8 cellular contexts compared by ENCODE assay signal in genomic region chr6:87151786-87152527, GRCh38. TPM values are rescaled to one million over a fixed set of nuclear protein-coding genes. Genes with fewer than 3 reads are reported as not detected.
DNase-seq lines count a peak whose midpoint lies in the region; ATAC-seq, FAIRE-seq and TF ChIP-seq lines count a peak whose summit lies in the region.

No MANE protein-coding gene starts in this region.

- H3K4me3 ChIP-seq in CD8-positive, alpha-beta T cell (ENCODE audit: low read depth, low read length) = peak overlapping the region; percentile 62
- H3K4me3 ChIP-seq in SK-N-MC = peak overlapping the region; percentile 83
- H3K4me3 ChIP-seq in pancreas = peak overlapping the region; percentile 29 to 57 (median 54)
- peak overlapping the region; percentile 15 to 59 (median 47) for H3K4me3 ChIP-seq in thyroid gland (replicated peaks in 1 of 3)

- H3K27ac Mint-ChIP-seq in CD8-positive, alpha-beta T cell = peak overlapping the region; percentile 91
- H3K27ac Mint-ChIP-seq in activated naive CD4-positive, alpha-beta T cell treated with anti-CD3 and anti-CD28 coated beads, Interleukin-2, amount 50 U/mL, for 72 hours = peak overlapping the region; percentile 94 to 97

- DNase-seq in CD8-positive, alpha-beta T cell = peak; percentile 40 to 84 (median 63)
- DNase-seq in HTR-8/SVneo (ENCODE audit: insufficient read length, low spot score) = peak; percentile 23
- peak; percentile 47 for DNase-seq in SK-N-MC (ENCODE audit: low read depth, low spot score)
- peak; percentile 76 to 78 for DNase-seq in activated naive CD4-positive, alpha-beta T cell treated with anti-CD3 and anti-CD28 coated beads, Interleukin-2, amount 50 U/mL, for 72 hours (ENCODE audit: low spot score in 2 of 2)
- peak; percentile 89 for DNase-seq in Right ventricle myocardium inferior (ENCODE audit: missing footprints)
- DNase-seq in pancreas = peak; percentile 47 to 84 (median 60)
- peak; percentile 58 for DNase-seq in thyroid gland

- no peaks in the 10 kb centered on the region for H3K9me3 ChIP-seq in CD8-positive, alpha-beta T cell (ENCODE audit: low read length)
- H3K9me3 ChIP-seq in SK-N-MC (ENCODE audit: low read depth, low read length) = no peaks in the 10 kb centered on the region
- H3K9me3 ChIP-seq in pancreas = no peaks in the 10 kb centered on the region
- no peaks in the 10 kb centered on the region for H3K9me3 ChIP-seq in thyroid gland

- H3K9ac ChIP-seq in SK-N-MC (ENCODE audit: insufficient read length) = peak overlapping the region; percentile 69

- peaks cover 37% of the 10 kb centered on the region for H3K4me1 ChIP-seq in CD8-positive, alpha-beta T cell (ENCODE audit: insufficient read depth, low read length)
- H3K4me1 ChIP-seq in pancreas = peaks cover 0 to 20% (median under 1%) of the 10 kb centered on the region in 3 donors
- peaks cover 11 to 18% of the 10 kb centered on the region in 2 donors for H3K4me1 ChIP-seq in thyroid gland

- H3K4me3 Mint-ChIP-seq in CD8-positive, alpha-beta T cell = peak overlapping the region; percentile 85

- intact Hi-C loops in CD8-positive, alpha-beta T cell (cut with DNase I, micrococcal nuclease) = loop anchor here (2.0 to 10.0 kb wide), 5 partner anchors 13 to 1810 kb away; partner anchors contain the start of genes RARS2 (in 1 of the 2), RNGTT (in 1 of the 2) and SLC35A1 (in 1 of the 2)
- intact Hi-C loops in Right ventricle myocardium inferior (cut with DNase I) = loop anchor here (2.0 to 10.0 kb wide), 2 partner anchors 321 to 553 kb away; partner anchors contain the start of genes AKIRIN2 and SLC35A1
- intact Hi-C loops in pancreas (cut with DNase I) = no loop called here
- intact Hi-C loops in thyroid gland (cut with DNase I) = no loop called here

- peak overlapping the region; percentile 71 for H3K27ac ChIP-seq in CD8-positive, alpha-beta T cell (ENCODE audit: low read depth, low read length)
- peak overlapping the region; percentile 85 for H3K27ac ChIP-seq in SK-N-MC
- H3K27ac ChIP-seq in pancreas = peak overlapping the region; percentile 75 to 84 (median 80)
- peak overlapping the region; percentile 48 to 88 (median 82) for H3K27ac ChIP-seq in thyroid gland

- peaks cover 41% of the 10 kb centered on the region for H3K4me1 Mint-ChIP-seq in CD8-positive, alpha-beta T cell (ENCODE audit: low read depth)

- peak in 1 of 2 donors; percentile 36 for TF ChIP-seq POLR2A in thyroid gland (IDR thresholded peaks at IDR 0.05)

- POLR2A ChIA-PET in CD8-positive, alpha-beta T cell (lab: Charles Lee) = no interaction called here

- no peaks in the 10 kb centered on the region for H3K36me3 ChIP-seq in CD8-positive, alpha-beta T cell (ENCODE audit: insufficient read depth, low read length)
- no peaks in the 10 kb centered on the region for H3K36me3 ChIP-seq in SK-N-MC (ENCODE audit: insufficient read depth, low read length)
- no peaks in the 10 kb centered on the region for H3K36me3 ChIP-seq in pancreas
- H3K36me3 ChIP-seq in thyroid gland = no peaks in the 10 kb centered on the region

- no peak for FAIRE-seq in HTR-8/SVneo (lab: Jason Lieb, UNC)
- no peak for FAIRE-seq in pancreas (lab: Jason Lieb, UNC)

- CTCF ChIA-PET in CD8-positive, alpha-beta T cell (lab: Charles Lee) = interaction anchor here (1.3 kb wide), 1 partner anchor 13 kb away, joined by 3 read pairs; no protein-coding TSS in a partner anchor

- H3K27me3 Mint-ChIP-seq in CD8-positive, alpha-beta T cell (ENCODE audit: low read depth) = no peaks in the 10 kb centered on the region

- peaks cover 15% of the 10 kb centered on the region for H3K36me3 Mint-ChIP-seq in CD8-positive, alpha-beta T cell
- peaks cover 16% of the 10 kb centered on the region in 2 donors for H3K36me3 Mint-ChIP-seq in activated naive CD4-positive, alpha-beta T cell treated with anti-CD3 and anti-CD28 coated beads, Interleukin-2, amount 50 U/mL, for 72 hours

- no peak for TF ChIP-seq CTCF in CD8-positive, alpha-beta T cell (IDR thresholded peaks at IDR 0.05)
- no peak for TF ChIP-seq CTCF in pancreas (IDR thresholded peaks at IDR 0.05)
- TF ChIP-seq CTCF in thyroid gland (IDR thresholded peaks at IDR 0.05) = peak in 1 of 6 experiments; percentile 8

- no peaks in the 10 kb centered on the region for H3K9me3 Mint-ChIP-seq in CD8-positive, alpha-beta T cell
- H3K9me3 Mint-ChIP-seq in activated naive CD4-positive, alpha-beta T cell treated with anti-CD3 and anti-CD28 coated beads, Interleukin-2, amount 50 U/mL, for 72 hours = no peaks in the 10 kb centered on the region

- peak; percentile 50 for ATAC-seq in CD8-positive, alpha-beta T cell
- ATAC-seq in GM19452 (IDR thresholded peaks at IDR 0.05; ENCODE audit: unreplicated experiment) (peak; percentile 31), Right ventricle myocardium inferior (peak; percentile 52), pancreas (peak; percentile 28 to 49 (median 44))
- peak; percentile 42 to 47 for ATAC-seq in activated naive CD4-positive, alpha-beta T cell treated with anti-CD3 and anti-CD28 coated beads, Interleukin-2, amount 50 U/mL, for 72 hours

- 2% methylated on average over 72 of the region's 72 CpGs for WGBS in pancreas, 2 donors
- WGBS in thyroid gland, 2 donors = 1 to 8% methylated on average over 10 to 18 of the region's 72 CpGs

- no peaks in the 10 kb centered on the region for H3K27me3 ChIP-seq in CD8-positive, alpha-beta T cell (ENCODE audit: insufficient read depth, low read length)
- H3K27me3 ChIP-seq in pancreas (no peaks in the 10 kb centered on the region), thyroid gland (no peaks in the 10 kb centered on the region)

RNA-seq across cellular contexts. Expression of gene ZNF292, which starts 3.4 kb away (rescaled TPM):
- total RNA-seq in CD8-positive, alpha-beta T cell = 10 to 100 TPM; 82.6 to 87.6 TPM
- 10 to 100 TPM; 57.0 to 100.0 TPM for total RNA-seq in activated naive CD4-positive, alpha-beta T cell treated with anti-CD3 and anti-CD28 coated beads, Interleukin-2, amount 50 U/mL, for 72 hours
- total RNA-seq in Right ventricle myocardium inferior (35.0 TPM), pancreas (10 to 100 TPM; 14.8 to 28.5 (median 17.0) TPM), thyroid gland (10 to 100 TPM; 46.2 to 55.5 (median 50.1) TPM)
- 1 to 10 TPM; 4.2 to 5.9 TPM for polyA plus RNA-seq in pancreas

RNA-seq across cellular contexts. Expression of gene CGA, which starts 57.1 kb away (rescaled TPM):
- total RNA-seq in CD8-positive, alpha-beta T cell = not detected
- not detected for total RNA-seq in activated naive CD4-positive, alpha-beta T cell treated with anti-CD3 and anti-CD28 coated beads, Interleukin-2, amount 50 U/mL, for 72 hours
- 0.49 TPM for total RNA-seq in Right ventricle myocardium inferior
- total RNA-seq in pancreas = under 1 TPM in 1 of 6 donors, not detected in 5; 0.16 TPM
- polyA plus RNA-seq in pancreas = not detected
- not detected for total RNA-seq in thyroid gland

Comparison
In these comparisons a context has a peak if more than half of its experiments do, and no peak if none do; other contexts are left out.
1. Peak in every context shown above with its lines: DNase-seq, ATAC-seq, H3K4me3 ChIP-seq and H3K27ac ChIP-seq.
2. DNase-seq: peak in every context shown above with its lines; median percentile 89 in Right ventricle myocardium inferior; 77 in activated naive CD4-positive, alpha-beta T cell treated with anti-CD3 and anti-CD28 coated beads, Interleukin-2, amount 50 U/mL, for 72 hours; 63 in CD8-positive, alpha-beta T cell; 60 in pancreas; 58 in thyroid gland; 47 in SK-N-MC; 23 in HTR-8/SVneo.
3. intact Hi-C loops: an anchor here in CD8-positive, alpha-beta T cell (2.0 to 10.0 kb wide) and Right ventricle myocardium inferior (2.0 to 10.0 kb wide); none called in pancreas and thyroid gland.